In genomic region chr18:48422947-48423378, GRCh38 we compare ENCODE assay signal across 1 cellular context.
TF ChIP-seq lines count a peak whose summit lies in the region.

No MANE protein-coding gene starts in this region.

TF ChIP-seq in GM23338, 12 proteins besides CTCF, POLR2A, EP300 and RAD21 (continued from another document):
- TF ChIP-seq ZNF462 (CRISPR knock-in tag; IDR thresholded peaks at IDR 0.05) (no peak), ZNF331 (CRISPR knock-in tag; IDR thresholded peaks at IDR 0.05; ENCODE audit: low read depth) (no peak), CREB1 (CRISPR knock-in tag; IDR thresholded peaks at IDR 0.05; ENCODE audit: low read depth) (no peak), REST (IDR thresholded peaks at IDR 0.05; ENCODE audit: unreplicated experiment) (no peak), EZH2 (IDR thresholded peaks at IDR 0.05; ENCODE audit: low read depth, unreplicated experiment) (no peak)
TF ChIP-seq in GM23338: peak in this region for 0.
